13 cellular contexts compared by ENCODE assay signal in the genomic region with DNA sequence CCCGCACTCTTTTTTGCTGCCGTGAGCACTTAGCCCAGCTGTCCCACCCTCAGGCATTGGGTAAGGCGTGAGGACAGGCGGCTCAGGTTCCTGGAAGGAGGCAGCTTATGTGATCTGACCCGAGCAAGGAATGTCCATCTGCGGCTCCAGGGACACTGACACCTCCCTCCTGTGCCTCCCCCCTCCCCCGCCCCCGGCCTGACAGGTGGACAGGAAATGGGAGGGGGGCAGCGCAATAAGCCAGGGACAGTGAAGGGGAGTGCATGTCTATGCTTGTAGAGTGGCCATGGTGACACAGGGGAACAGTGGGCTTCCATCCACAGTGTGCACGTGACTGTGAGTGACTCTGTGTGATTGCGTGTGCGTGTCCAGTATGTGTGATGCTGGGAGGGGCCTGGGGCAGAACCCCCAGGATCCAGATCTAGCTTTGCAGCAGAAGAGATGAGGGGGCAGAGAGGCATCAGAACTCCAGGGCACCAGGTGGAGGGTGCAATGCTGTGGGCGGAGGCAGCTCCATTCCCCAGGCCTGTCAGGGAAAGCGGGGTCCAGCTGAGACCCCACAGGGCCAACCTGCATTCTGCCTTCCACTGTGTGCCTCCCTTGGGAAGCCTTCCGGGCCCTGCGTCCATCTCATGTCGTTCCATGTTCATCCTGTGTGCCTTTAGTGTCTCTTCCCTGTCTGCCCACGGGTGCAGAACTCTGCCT. TPM values are rescaled to one million over a fixed set of nuclear protein-coding genes. Genes with fewer than 3 reads are reported as not detected.
A peak's percentile ranks its signal among the peaks of the same experiment; 100 is the strongest.
DNase-seq lines count a peak whose midpoint lies in the region; ATAC-seq and TF ChIP-seq lines count a peak whose summit lies in the region.
"Had no signal": no experiment of that assay in that cellular context is flagged by ENCODE, and none has a peak within 500 bp of the region (broad histone marks: within the 10 kb centered on the region; RNA-seq: fewer than 3 reads in every experiment).

No MANE protein-coding gene starts in this region.

- H3K4me1 Mint-ChIP-seq in GM23338: peaks cover 44% of the 10 kb centered on the region
- H3K4me1 Mint-ChIP-seq: activated CD8-positive, alpha-beta memory T cell treated with anti-CD3 and anti-CD28 coated beads, Interleukin-2, amount 10 ng/mL, durations not matched to agents 7 days and 5 days; immature natural killer cell had no signal

- H3K36me3 ChIP-seq in GM23338 (ENCODE audit: insufficient read depth) (no peaks in the 10 kb centered on the region), RWPE2 (ENCODE audit: low read depth) (no peaks in the 10 kb centered on the region), left ventricle myocardium inferior (no peaks in the 10 kb centered on the region), gastrocnemius medialis (peaks cover 0 to 6% of the 10 kb centered on the region in 2 donors)

- H3K36me3 Mint-ChIP-seq in GM23338 (ENCODE audit: low read depth): no peaks in the 10 kb centered on the region
- H3K36me3 Mint-ChIP-seq: activated CD8-positive, alpha-beta memory T cell treated with anti-CD3 and anti-CD28 coated beads, Interleukin-2, amount 10 ng/mL, durations not matched to agents 7 days and 5 days had no signal

- H3K79me2 ChIP-seq in GM23338 (replicated peaks; ENCODE audit: insufficient read depth): no peaks in the 10 kb centered on the region

- H3K27me3 Mint-ChIP-seq in GM23338 (ENCODE audit: insufficient read depth, low read depth, poor library complexity): peaks cover 19% of the 10 kb centered on the region

- H3K27ac ChIP-seq in GM23338 (ENCODE audit: low read depth): no peak overlapping the region
- no peak overlapping the region for H3K27ac ChIP-seq in RWPE2 (ENCODE audit: poor library complexity, severe bottlenecking)
- H3K27ac ChIP-seq in left ventricle myocardium inferior (replicated peaks): peak overlapping the region; percentile 58
- H3K27ac ChIP-seq in gastrocnemius medialis: peak overlapping the region; percentile 92 to 97 (median 93)

- H3K9me2 ChIP-seq in GM23338 (ENCODE audit: insufficient read depth): no peaks in the 10 kb centered on the region

- H3F3A ChIP-seq in GM23338 (replicated peaks; ENCODE audit: low read depth): no peaks in the 10 kb centered on the region

- intact Hi-C loops in left ventricle myocardium inferior (cut with micrococcal nuclease) (no loop called here), gastrocnemius medialis (cut with DNase I; ENCODE audit: low total_unique reads) (loop anchor here (1.0 to 2.0 kb wide), 3 partner anchors 34 to 434 kb away; a partner anchor contains a TSS)

- in situ Hi-C loops in gastrocnemius medialis (cut with MboI; ENCODE audit: low sequenced_read_pairs in 4 of 4): loop anchor here in 1 of 4 donors (5.0 kb wide), 1 partner anchor 38 kb away; no protein-coding TSS in a partner anchor

- ATAC-seq in GM23338 (peak; percentile 9; the same call in 2 of the 3 replicates), RWPE2 (ENCODE audit: low read depth) (peak; percentile 5; the same call in 1 of the 3 replicates), gastrocnemius medialis (peak; percentile 69 to 81), HG03342 (IDR thresholded peaks at IDR 0.05; ENCODE audit: unreplicated experiment) (no peak), HG03521 (IDR thresholded peaks at IDR 0.05; ENCODE audit: unreplicated experiment) (no peak)
- ATAC-seq: activated CD8-positive, alpha-beta memory T cell treated with anti-CD3 and anti-CD28 coated beads, Interleukin-2, amount 10 ng/mL, durations not matched to agents 7 days and 5 days had no signal

- TF ChIP-seq CTCF in GM23338 (conservative IDR thresholded peaks at IDR 0.05; ENCODE audit: low read depth in 2 of 2): no peak
- no peak for TF ChIP-seq CTCF in RWPE2 (IDR thresholded peaks at IDR 0.05; ENCODE audit: poor library complexity, severe bottlenecking)
- TF ChIP-seq CTCF in left ventricle myocardium inferior (IDR thresholded peaks at IDR 0.05; ENCODE audit: borderline replicate concordance): no peak
- no peak for TF ChIP-seq CTCF in gastrocnemius medialis (IDR thresholded peaks at IDR 0.05 in 4 of 5, conservative IDR thresholded peaks at IDR 0.05 in 1 of 5)

- H3K4me1 ChIP-seq in GM23338 (ENCODE audit: insufficient read depth) (peaks cover 29% of the 10 kb centered on the region), RWPE2 (ENCODE audit: insufficient read depth, poor library complexity, severe bottlenecking) (no peaks in the 10 kb centered on the region), left ventricle myocardium inferior (peaks cover 26% of the 10 kb centered on the region), gastrocnemius medialis (peaks cover 48 to 67% of the 10 kb centered on the region in 2 donors)

- no peak for TF ChIP-seq POLR2A in gastrocnemius medialis (IDR thresholded peaks at IDR 0.05)

- H3K9me3 ChIP-seq in RWPE2 (ENCODE audit: severe bottlenecking): no peaks in the 10 kb centered on the region
- no peaks in the 10 kb centered on the region for H3K9me3 ChIP-seq in left ventricle myocardium inferior (replicated peaks)
- no peaks in the 10 kb centered on the region for H3K9me3 ChIP-seq in gastrocnemius medialis

- H3K4me3 ChIP-seq in GM23338: no peak overlapping the region
- no peak overlapping the region for H3K4me3 ChIP-seq in RWPE2 (ENCODE audit: severe bottlenecking)
- H3K4me3 ChIP-seq in left ventricle myocardium inferior: peak overlapping the region; percentile 46
- H3K4me3 ChIP-seq in gastrocnemius medialis: peak overlapping the region in 3 of 4 donors; percentile 14 to 33 (median 31)

- H3K4me3 Mint-ChIP-seq in GM23338: 0 out of 3 replicates have a peak overlapping the region, but pooled peaks have one; percentile 31
- H3K4me3 Mint-ChIP-seq: activated CD8-positive, alpha-beta memory T cell treated with anti-CD3 and anti-CD28 coated beads, Interleukin-2, amount 10 ng/mL, durations not matched to agents 7 days and 5 days; immature natural killer cell had no signal

- no peak overlapping the region for H2AFZ ChIP-seq in GM23338

- H3K27me3 ChIP-seq in GM23338 (ENCODE audit: insufficient read depth): no peaks in the 10 kb centered on the region
- H3K27me3 ChIP-seq in RWPE2 (ENCODE audit: insufficient read depth, poor library complexity, severe bottlenecking): no peaks in the 10 kb centered on the region
- H3K27me3 ChIP-seq in left ventricle myocardium inferior (ENCODE audit: low read depth): peaks cover 25% of the 10 kb centered on the region
- no peaks in the 10 kb centered on the region for H3K27me3 ChIP-seq in gastrocnemius medialis

- H3K27ac Mint-ChIP-seq in GM23338: no peak overlapping the region
- H3K27ac Mint-ChIP-seq: activated CD8-positive, alpha-beta memory T cell treated with anti-CD3 and anti-CD28 coated beads, Interleukin-2, amount 10 ng/mL, durations not matched to agents 7 days and 5 days; immature natural killer cell had no signal

- H3K9me3 Mint-ChIP-seq in GM23338: no peaks in the 10 kb centered on the region

- no peak for DNase-seq in GM23338 (ENCODE audit: low spot score)
- DNase-seq in RWPE2 (ENCODE audit: low spot score): no peak
- no peak for DNase-seq in left ventricle myocardium inferior
- DNase-seq in gastrocnemius medialis: peak; percentile 90 to 97
- DNase-seq in Kasumi-1 (lab: John Stamatoyannopoulos, UW): no peak
- DNase-seq: activated CD4-positive, CD25-positive, alpha-beta regulatory T cell; activated CD8-positive, alpha-beta memory T cell treated with anti-CD3 and anti-CD28 coated beads, Interleukin-2, amount 10 ng/mL, durations not matched to agents 7 days and 5 days; activated naive CD4-positive, alpha-beta T cell treated with anti-CD3 and anti-CD28 coated beads, Interleukin-2, amount 50 U/mL, for 16 hours; immature natural killer cell; mesendoderm had no signal

- peak overlapping the region; percentile 48; the same call in 1 of the 2 replicates for H3K4me2 ChIP-seq in GM23338

- H4K20me1 ChIP-seq in GM23338 (replicated peaks; ENCODE audit: insufficient read depth): no peaks in the 10 kb centered on the region; the same call in 1 of the 2 replicates

TF ChIP-seq in GM23338, 12 proteins besides CTCF, POLR2A, EP300 and RAD21 (continues in another document):
- TF ChIP-seq EZH2phosphoT487 (IDR thresholded peaks at IDR 0.05; ENCODE audit: unreplicated experiment) (no peak), NANOG (IDR thresholded peaks at IDR 0.05; ENCODE audit: borderline replicate concordance) (no peak), CREB1 (CRISPR knock-in tag; IDR thresholded peaks at IDR 0.05; ENCODE audit: low read depth) (no peak), ZNF114 (CRISPR knock-in tag; IDR thresholded peaks at IDR 0.05) (no peak)

RNA-seq across cellular contexts. Expression of a gene that starts 30.5 kb away (rescaled TPM):
- 1.1 and 1.9 TPM in 2 replicates for total RNA-seq in GM23338 (2014; rRNA removed; shearing (Covaris generic))
- polyA plus RNA-seq in GM23338 (2016; fragmentation: Nextera tagmentation; extraction: Ambion mirVana): 0.59 and 0.73 TPM in 2 replicates
- total RNA-seq in left ventricle myocardium inferior (4.6 TPM), gastrocnemius medialis (100 to 1,000 TPM in 3 of 4 donors, 10 to 100 TPM in 1; 19.7 to 146 (median 118) TPM)
- total RNA-seq: activated CD8-positive, alpha-beta memory T cell treated with anti-CD3 and anti-CD28 coated beads, Interleukin-2, amount 10 ng/mL, durations not matched to agents 7 days and 5 days had no signal
- polyA plus RNA-seq: immature natural killer cell had no signal

RNA-seq across cellular contexts. Expression of a gene that starts 36.3 kb away (rescaled TPM):
- 9.2 and 13.8 TPM in 2 replicates for total RNA-seq in GM23338 (2014; rRNA removed; shearing (Covaris generic))
- 17.5 and 19.7 TPM in 2 replicates for polyA plus RNA-seq in GM23338 (2016; fragmentation: Nextera tagmentation; extraction: Ambion mirVana)
- total RNA-seq in left ventricle myocardium inferior (not detected), gastrocnemius medialis (under 1 TPM in 1 of 4 donors, not detected in 3; 0.65 TPM)
- total RNA-seq: activated CD8-positive, alpha-beta memory T cell treated with anti-CD3 and anti-CD28 coated beads, Interleukin-2, amount 10 ng/mL, durations not matched to agents 7 days and 5 days; omental fat pad had no signal

RNA-seq across cellular contexts. Expression of a gene that starts 52.8 kb away (rescaled TPM):
- total RNA-seq in GM23338 (2014; rRNA removed; shearing (Covaris generic)): 19.9 and 25.1 TPM in 2 replicates
- polyA plus RNA-seq in GM23338 (2016; fragmentation: Nextera tagmentation; extraction: Ambion mirVana): 16.4 and 18.5 TPM in 2 replicates
- 42.8 TPM for total RNA-seq in left ventricle myocardium inferior
- 100 to 1,000 TPM in 2 of 4 donors, 10 to 100 TPM in 2; 53.7 to 138 (median 97.2) TPM for total RNA-seq in gastrocnemius medialis

Comparison
In these comparisons a context has a peak if more than half of its experiments do, and no peak if none do; other contexts are left out.
1. ATAC-seq: peak in GM23338 (single experiment), RWPE2 (single experiment) and gastrocnemius medialis (2 of 2); none in HG03342 (single experiment) and HG03521 (single experiment).
2. DNase-seq: peak in gastrocnemius medialis (2 of 2); none in GM23338 (single experiment), RWPE2 (single experiment), left ventricle myocardium inferior (single experiment) and Kasumi-1 (0 of 2).
3. H3K27ac ChIP-seq: peak in left ventricle myocardium inferior (single experiment) and gastrocnemius medialis (4 of 4); none in GM23338 (single experiment) and RWPE2 (single experiment).
4. H3K4me3 ChIP-seq: peak in left ventricle myocardium inferior (single experiment) and gastrocnemius medialis (3 of 4); none in GM23338 (single experiment) and RWPE2 (single experiment).